2 cellular contexts compared by ENCODE assay signal in genomic region chr7:78023191-78023590, GRCh38.
TF ChIP-seq lines count a peak whose summit lies in the region.

No MANE protein-coding gene starts in this region.

TF ChIP-seq in IMR-90, 13 proteins besides CTCF, POLR2A, EP300 and RAD21:
- TF ChIP-seq MAFK (IDR thresholded peaks at IDR 0.05; ENCODE audit: low read depth, low read length) (no peak), RCOR1 (IDR thresholded peaks at IDR 0.05; ENCODE audit: insufficient replicate concordance, low read length) (no peak), ELK1 (IDR thresholded peaks at IDR 0.05; ENCODE audit: borderline replicate concordance, low read depth, low read length) (no peak), NFE2L2 (IDR thresholded peaks at IDR 0.05; ENCODE audit: low read depth, low read length) (no peak)

TF ChIP-seq in H1, 55 proteins besides CTCF, POLR2A, EP300 and RAD21:
- no peak for TF ChIP-seq TAF7 (optimal IDR thresholded peaks at IDR 0.05; ENCODE audit: borderline replicate concordance, low read depth, low read length)
